ENCODE assay signal across 1 cellular context in the genomic region with DNA sequence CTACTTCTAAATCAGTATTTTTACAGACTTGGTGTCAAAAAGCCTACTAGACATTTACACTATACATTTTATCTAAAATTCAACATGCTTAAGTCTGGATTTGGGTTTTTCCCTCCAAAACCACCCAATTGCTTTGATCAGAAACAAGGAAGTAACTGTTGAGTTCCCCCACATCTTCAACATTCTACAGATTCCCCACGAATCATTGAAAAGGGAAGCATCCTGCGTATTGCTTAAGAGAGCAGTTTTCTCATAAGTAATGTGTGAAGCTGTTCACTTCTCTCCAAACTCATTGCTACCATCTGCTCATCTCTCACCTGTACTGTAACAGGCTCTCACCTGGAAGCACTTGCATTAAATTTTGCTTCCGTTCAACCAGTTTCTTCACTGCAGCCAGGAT.
TF ChIP-seq lines count a peak whose summit lies in the region.

No MANE protein-coding gene starts in this region.

TF ChIP-seq in WTC11, 78 proteins besides CTCF, POLR2A, EP300 and RAD21 (continued from another document):
- TF ChIP-seq, protein P1, sequence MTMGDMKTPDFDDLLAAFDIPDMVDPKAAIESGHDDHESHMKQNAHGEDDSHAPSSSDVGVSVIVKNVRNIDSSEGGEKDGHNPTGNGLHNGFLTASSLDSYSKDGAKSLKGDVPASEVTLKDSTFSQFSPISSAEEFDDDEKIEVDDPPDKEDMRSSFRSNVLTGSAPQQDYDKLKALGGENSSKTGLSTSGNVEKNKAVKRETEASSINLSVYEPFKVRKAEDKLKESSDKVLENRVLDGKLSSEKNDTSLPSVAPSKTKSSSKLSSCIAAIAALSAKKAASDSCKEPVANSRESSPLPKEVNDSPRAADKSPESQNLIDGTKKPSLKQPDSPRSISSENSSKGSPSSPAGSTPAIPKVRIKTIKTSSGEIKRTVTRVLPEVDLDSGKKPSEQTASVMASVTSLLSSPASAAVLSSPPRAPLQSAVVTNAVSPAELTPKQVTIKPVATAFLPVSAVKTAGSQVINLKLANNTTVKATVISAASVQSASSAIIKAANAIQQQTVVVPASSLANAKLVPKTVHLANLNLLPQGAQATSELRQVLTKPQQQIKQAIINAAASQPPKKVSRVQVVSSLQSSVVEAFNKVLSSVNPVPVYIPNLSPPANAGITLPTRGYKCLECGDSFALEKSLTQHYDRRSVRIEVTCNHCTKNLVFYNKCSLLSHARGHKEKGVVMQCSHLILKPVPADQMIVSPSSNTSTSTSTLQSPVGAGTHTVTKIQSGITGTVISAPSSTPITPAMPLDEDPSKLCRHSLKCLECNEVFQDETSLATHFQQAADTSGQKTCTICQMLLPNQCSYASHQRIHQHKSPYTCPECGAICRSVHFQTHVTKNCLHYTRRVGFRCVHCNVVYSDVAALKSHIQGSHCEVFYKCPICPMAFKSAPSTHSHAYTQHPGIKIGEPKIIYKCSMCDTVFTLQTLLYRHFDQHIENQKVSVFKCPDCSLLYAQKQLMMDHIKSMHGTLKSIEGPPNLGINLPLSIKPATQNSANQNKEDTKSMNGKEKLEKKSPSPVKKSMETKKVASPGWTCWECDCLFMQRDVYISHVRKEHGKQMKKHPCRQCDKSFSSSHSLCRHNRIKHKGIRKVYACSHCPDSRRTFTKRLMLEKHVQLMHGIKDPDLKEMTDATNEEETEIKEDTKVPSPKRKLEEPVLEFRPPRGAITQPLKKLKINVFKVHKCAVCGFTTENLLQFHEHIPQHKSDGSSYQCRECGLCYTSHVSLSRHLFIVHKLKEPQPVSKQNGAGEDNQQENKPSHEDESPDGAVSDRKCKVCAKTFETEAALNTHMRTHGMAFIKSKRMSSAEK (CRISPR knock-in tag; IDR thresholded peaks at IDR 0.05; ENCODE audit: borderline replicate concordance), result no peak
- TF ChIP-seq, protein P2, sequence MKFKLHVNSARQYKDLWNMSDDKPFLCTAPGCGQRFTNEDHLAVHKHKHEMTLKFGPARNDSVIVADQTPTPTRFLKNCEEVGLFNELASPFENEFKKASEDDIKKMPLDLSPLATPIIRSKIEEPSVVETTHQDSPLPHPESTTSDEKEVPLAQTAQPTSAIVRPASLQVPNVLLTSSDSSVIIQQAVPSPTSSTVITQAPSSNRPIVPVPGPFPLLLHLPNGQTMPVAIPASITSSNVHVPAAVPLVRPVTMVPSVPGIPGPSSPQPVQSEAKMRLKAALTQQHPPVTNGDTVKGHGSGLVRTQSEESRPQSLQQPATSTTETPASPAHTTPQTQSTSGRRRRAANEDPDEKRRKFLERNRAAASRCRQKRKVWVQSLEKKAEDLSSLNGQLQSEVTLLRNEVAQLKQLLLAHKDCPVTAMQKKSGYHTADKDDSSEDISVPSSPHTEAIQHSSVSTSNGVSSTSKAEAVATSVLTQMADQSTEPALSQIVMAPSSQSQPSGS (CRISPR knock-in tag; IDR thresholded peaks at IDR 0.05; ENCODE audit: borderline replicate concordance, low read depth), result no peak
- TF ChIP-seq, protein P3, sequence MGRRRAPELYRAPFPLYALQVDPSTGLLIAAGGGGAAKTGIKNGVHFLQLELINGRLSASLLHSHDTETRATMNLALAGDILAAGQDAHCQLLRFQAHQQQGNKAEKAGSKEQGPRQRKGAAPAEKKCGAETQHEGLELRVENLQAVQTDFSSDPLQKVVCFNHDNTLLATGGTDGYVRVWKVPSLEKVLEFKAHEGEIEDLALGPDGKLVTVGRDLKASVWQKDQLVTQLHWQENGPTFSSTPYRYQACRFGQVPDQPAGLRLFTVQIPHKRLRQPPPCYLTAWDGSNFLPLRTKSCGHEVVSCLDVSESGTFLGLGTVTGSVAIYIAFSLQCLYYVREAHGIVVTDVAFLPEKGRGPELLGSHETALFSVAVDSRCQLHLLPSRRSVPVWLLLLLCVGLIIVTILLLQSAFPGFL (CRISPR knock-in tag; IDR thresholded peaks at IDR 0.05; ENCODE audit: borderline replicate concordance), result no peak
- TF ChIP-seq NFE2L1 (CRISPR knock-in tag; IDR thresholded peaks at IDR 0.05) (no peak), ETV6 (CRISPR knock-in tag; IDR thresholded peaks at IDR 0.05) (no peak), SMAD4 (CRISPR knock-in tag; IDR thresholded peaks at IDR 0.05) (no peak), GTF2I (CRISPR knock-in tag; conservative IDR thresholded peaks at IDR 0.05) (no peak)
- TF ChIP-seq, protein P4, sequence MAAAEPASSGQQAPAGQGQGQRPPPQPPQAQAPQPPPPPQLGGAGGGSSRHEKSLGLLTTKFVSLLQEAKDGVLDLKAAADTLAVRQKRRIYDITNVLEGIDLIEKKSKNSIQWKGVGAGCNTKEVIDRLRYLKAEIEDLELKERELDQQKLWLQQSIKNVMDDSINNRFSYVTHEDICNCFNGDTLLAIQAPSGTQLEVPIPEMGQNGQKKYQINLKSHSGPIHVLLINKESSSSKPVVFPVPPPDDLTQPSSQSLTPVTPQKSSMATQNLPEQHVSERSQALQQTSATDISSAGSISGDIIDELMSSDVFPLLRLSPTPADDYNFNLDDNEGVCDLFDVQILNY (CRISPR knock-in tag; IDR thresholded peaks at IDR 0.05), result no peak
- TF ChIP-seq, protein P5, sequence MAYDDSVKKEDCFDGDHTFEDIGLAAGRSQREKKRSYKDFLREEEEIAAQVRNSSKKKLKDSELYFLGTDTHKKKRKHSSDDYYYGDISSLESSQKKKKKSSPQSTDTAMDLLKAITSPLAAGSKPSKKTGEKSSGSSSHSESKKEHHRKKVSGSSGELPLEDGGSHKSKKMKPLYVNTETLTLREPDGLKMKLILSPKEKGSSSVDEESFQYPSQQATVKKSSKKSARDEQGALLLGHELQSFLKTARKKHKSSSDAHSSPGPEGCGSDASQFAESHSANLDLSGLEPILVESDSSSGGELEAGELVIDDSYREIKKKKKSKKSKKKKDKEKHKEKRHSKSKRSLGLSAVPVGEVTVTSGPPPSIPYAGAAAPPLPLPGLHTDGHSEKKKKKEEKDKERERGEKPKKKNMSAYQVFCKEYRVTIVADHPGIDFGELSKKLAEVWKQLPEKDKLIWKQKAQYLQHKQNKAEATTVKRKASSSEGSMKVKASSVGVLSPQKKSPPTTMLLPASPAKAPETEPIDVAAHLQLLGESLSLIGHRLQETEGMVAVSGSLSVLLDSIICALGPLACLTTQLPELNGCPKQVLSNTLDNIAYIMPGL (CRISPR knock-in tag; IDR thresholded peaks at IDR 0.05), result no peak
- TF ChIP-seq, protein P6, sequence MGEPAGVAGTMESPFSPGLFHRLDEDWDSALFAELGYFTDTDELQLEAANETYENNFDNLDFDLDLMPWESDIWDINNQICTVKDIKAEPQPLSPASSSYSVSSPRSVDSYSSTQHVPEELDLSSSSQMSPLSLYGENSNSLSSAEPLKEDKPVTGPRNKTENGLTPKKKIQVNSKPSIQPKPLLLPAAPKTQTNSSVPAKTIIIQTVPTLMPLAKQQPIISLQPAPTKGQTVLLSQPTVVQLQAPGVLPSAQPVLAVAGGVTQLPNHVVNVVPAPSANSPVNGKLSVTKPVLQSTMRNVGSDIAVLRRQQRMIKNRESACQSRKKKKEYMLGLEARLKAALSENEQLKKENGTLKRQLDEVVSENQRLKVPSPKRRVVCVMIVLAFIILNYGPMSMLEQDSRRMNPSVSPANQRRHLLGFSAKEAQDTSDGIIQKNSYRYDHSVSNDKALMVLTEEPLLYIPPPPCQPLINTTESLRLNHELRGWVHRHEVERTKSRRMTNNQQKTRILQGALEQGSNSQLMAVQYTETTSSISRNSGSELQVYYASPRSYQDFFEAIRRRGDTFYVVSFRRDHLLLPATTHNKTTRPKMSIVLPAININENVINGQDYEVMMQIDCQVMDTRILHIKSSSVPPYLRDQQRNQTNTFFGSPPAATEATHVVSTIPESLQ (CRISPR knock-in tag; IDR thresholded peaks at IDR 0.05), result no peak
TF ChIP-seq in WTC11: peak in this region for 0.
